ENCODE assay signal across 8 cellular contexts in the genomic region with DNA sequence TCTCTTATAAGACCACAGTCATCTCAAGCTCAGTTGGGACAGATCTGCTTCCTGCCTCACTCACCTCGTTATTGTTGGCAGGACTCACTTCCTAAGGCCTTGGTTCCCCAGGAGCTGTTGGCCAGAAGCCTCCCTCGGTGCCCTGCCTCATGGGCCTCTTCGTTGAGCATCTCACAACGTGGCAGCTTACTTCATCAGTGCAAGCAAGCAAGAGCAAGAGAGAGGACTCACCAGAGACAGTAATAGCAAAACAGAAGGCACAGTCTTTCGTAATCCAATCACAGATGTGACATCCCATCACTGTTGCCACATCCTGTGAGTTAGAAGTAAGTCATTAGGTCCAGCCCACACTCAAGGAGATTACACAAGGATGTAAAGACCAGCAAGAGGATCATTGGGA. TPM values are rescaled to one million over a fixed set of nuclear protein-coding genes. Genes with fewer than 3 reads are reported as not detected.
DNase-seq lines count a peak whose midpoint lies in the region; ATAC-seq and TF ChIP-seq lines count a peak whose summit lies in the region.

No MANE protein-coding gene starts in this region.

- H3K4me3 Mint-ChIP-seq in activated B cell treated with CpG ODN at 0.5 μM for 24 hours, result no peak overlapping the region

- H3K4me1 ChIP-seq in SK-N-SH (ENCODE audit: control insufficient read depth in 1 of 2, insufficient read depth in 2 of 2, low read depth in 1 of 2, low read length in 1 of 2) (peaks cover 32 to 49% of the 10 kb centered on the region in 2 experiments), fibroblast of lung (ENCODE audit: control insufficient read depth, extremely low read depth, insufficient read depth, low read length) (peaks cover 35% of the 10 kb centered on the region), sigmoid colon (peaks cover 0 to 75% (median 47%) of the 10 kb centered on the region in 4 donors)

- H3K79me2 ChIP-seq in SK-N-SH (ENCODE audit: insufficient read depth) (no peaks in the 10 kb centered on the region), fibroblast of lung (ENCODE audit: control insufficient read depth, insufficient read depth, low read length) (no peaks in the 10 kb centered on the region)

- TF ChIP-seq RAD21 in SK-N-SH (IDR thresholded peaks at IDR 0.05; ENCODE audit: low read length), result no peak

- H3K9me3 ChIP-seq in SK-N-SH (no peaks in the 10 kb centered on the region), fibroblast of lung (ENCODE audit: control insufficient read depth, insufficient read depth, low read depth, low read length) (no peaks in the 10 kb centered on the region), sigmoid colon (no peaks in the 10 kb centered on the region)

- H3K27me3 Mint-ChIP-seq in activated B cell treated with CpG ODN at 0.5 μM for 24 hours, result no peaks in the 10 kb centered on the region

- H3K4me2 ChIP-seq in SK-N-SH (peak overlapping the region; percentile 64), fibroblast of lung (ENCODE audit: extremely low read depth, insufficient read depth, low read length) (peak overlapping the region; percentile 67)

- H3K36me3 ChIP-seq in SK-N-SH (replicated peaks in 1 of 2; ENCODE audit: control insufficient read depth in 1 of 2, insufficient read depth in 2 of 2, low read length in 1 of 2) (no peaks in the 10 kb centered on the region), fibroblast of lung (ENCODE audit: control insufficient read depth, insufficient read depth, low read length) (no peaks in the 10 kb centered on the region), sigmoid colon (no peaks in the 10 kb centered on the region)

- peak overlapping the region; percentile 78 to 99 for H3K27ac ChIP-seq in SK-N-SH (ENCODE audit: low read depth in 2 of 2, low read length in 1 of 2)
- H3K27ac ChIP-seq in fibroblast of lung (ENCODE audit: insufficient read depth, low read length), result peak overlapping the region; percentile 90
- H3K27ac ChIP-seq in sigmoid colon, result peak overlapping the region; percentile 44 to 98 (median 66)

- DNase-seq in SK-N-SH, result no peak
- no peak for DNase-seq in activated B cell treated with CpG ODN at 0.5 μM for 24 hours
- DNase-seq in fibroblast of lung (ENCODE audit: low read depth in 2 of 2), result peak; percentile 92 to 96
- DNase-seq in sigmoid colon, result peak; percentile 75
- no peak for DNase-seq in NCI-H1092 (lab: John Stamatoyannopoulos, UW)

- no peak for ATAC-seq in SK-N-SH treated with all-trans-retinoic acid at 6 μM for 48 hours
- ATAC-seq in activated B cell treated with CpG ODN at 0.5 μM for 24 hours (ENCODE audit: low read depth), result no peak
- no peak for ATAC-seq in HG03025 (IDR thresholded peaks at IDR 0.05; ENCODE audit: low FRiP score, unreplicated experiment)
- no peak for ATAC-seq in GM21447 (IDR thresholded peaks at IDR 0.05; ENCODE audit: unreplicated experiment)

- H3K36me3 Mint-ChIP-seq in activated B cell treated with CpG ODN at 0.5 μM for 24 hours (ENCODE audit: low read depth), result peaks cover 4% of the 10 kb centered on the region

- peaks cover 55% of the 10 kb centered on the region for H3K4me1 Mint-ChIP-seq in activated B cell treated with CpG ODN at 0.5 μM for 24 hours

- H3K27me3 ChIP-seq in SK-N-SH (ENCODE audit: insufficient read depth) (no peaks in the 10 kb centered on the region), fibroblast of lung (ENCODE audit: control insufficient read depth, insufficient read depth, low read length) (no peaks in the 10 kb centered on the region), sigmoid colon (no peaks in the 10 kb centered on the region)

- CTCF ChIA-PET in SK-N-SH (lab: Yijun Ruan, JAX), result interaction anchor here (1.1 to 4.6 kb wide), 6 partner anchors 9 to 290 kb away, joined by 3 to 41 read pairs (median 12); no protein-coding TSS in a partner anchor
- CTCF ChIA-PET in activated B cell treated with CpG ODN at 0.5 μM for 24 hours (lab: Charles Lee), result interaction anchor here (1.0 to 3.1 kb wide), 2 partner anchors 27 to 168 kb away, joined by 3 to 14 read pairs; partner anchors contain the start of gene RIOX1

- no peaks in the 10 kb centered on the region for H3K9me2 ChIP-seq in SK-N-SH

- H3K9me3 Mint-ChIP-seq in activated B cell treated with CpG ODN at 0.5 μM for 24 hours, result no peaks in the 10 kb centered on the region

- no peaks in the 10 kb centered on the region for H4K20me1 ChIP-seq in SK-N-SH (ENCODE audit: insufficient read depth)
- H4K20me1 ChIP-seq in fibroblast of lung (ENCODE audit: control insufficient read depth, extremely low read depth, insufficient read depth, low read length), result no peaks in the 10 kb centered on the region

- peak overlapping the region; percentile 52 for H2AFZ ChIP-seq in SK-N-SH (ENCODE audit: low read depth)
- H2AFZ ChIP-seq in fibroblast of lung (ENCODE audit: low read length), result peak overlapping the region; percentile 56

- WGBS in SK-N-SH (ENCODE audit: low lambda C conversion rate), result 28% methylated on average over 2 of the region's 5 CpGs
- WGBS in sigmoid colon, 2 donors, result 34 to 53% methylated on average over 5 of the region's 5 CpGs

- TF ChIP-seq POLR2A in sigmoid colon (IDR thresholded peaks at IDR 0.05), result no peak

- H3K27ac Mint-ChIP-seq in activated B cell treated with CpG ODN at 0.5 μM for 24 hours, result peak overlapping the region; percentile 59

- TF ChIP-seq EP300 in SK-N-SH (IDR thresholded peaks at IDR 0.05; ENCODE audit: borderline replicate concordance in 1 of 2, low read depth in 1 of 2, low read length in 1 of 2) (no peak), sigmoid colon (IDR thresholded peaks at IDR 0.05) (no peak)

- POLR2A ChIA-PET in SK-N-SH (lab: Yijun Ruan, JAX) (interaction anchor here (0.6 to 2.3 kb wide), 4 partner anchors 14 to 467 kb away, joined by 4 to 11 read pairs (median 5); no protein-coding TSS in a partner anchor), activated B cell treated with CpG ODN at 0.5 μM for 24 hours (lab: Charles Lee) (interaction anchor here (1.5 to 3.0 kb wide), 3 partner anchors 8 to 27 kb away, joined by 6 to 16 read pairs (median 6); partner anchors contain the start of gene RIOX1)

- intact Hi-C loops in activated B cell treated with CpG ODN at 0.5 μM for 24 hours (cut with micrococcal nuclease), result no loop called here
- intact Hi-C loops in sigmoid colon (cut with DNase I), result no loop called here

- no peak for TF ChIP-seq CTCF in SK-N-SH (IDR thresholded peaks at IDR 0.05)
- no peak for TF ChIP-seq CTCF in activated B cell treated with CpG ODN at 0.5 μM for 24 hours (IDR thresholded peaks at IDR 0.05)
- no peak for TF ChIP-seq CTCF in fibroblast of lung (conservative IDR thresholded peaks at IDR 0.05 in 1 of 2, IDR thresholded peaks at IDR 0.05 in 1 of 2; ENCODE audit: low read depth in 1 of 2, low read length in 2 of 2)
- no peak for TF ChIP-seq CTCF in sigmoid colon (IDR thresholded peaks at IDR 0.05)

- H3K4me3 ChIP-seq in SK-N-SH (ENCODE audit: low read depth in 2 of 2, low read length in 1 of 2) (peak overlapping the region in 1 of 2 experiments; percentile 41; a peak in 2 of 4 replicates), fibroblast of lung (replicated peaks in 1 of 4; ENCODE audit: control extremely low read depth in 1 of 4, insufficient read depth in 1 of 4, low read depth in 3 of 4, low read length in 4 of 4) (peak overlapping the region in 3 of 4 experiments; percentile 20 to 56 (median 31)), sigmoid colon (no peak overlapping the region)

- no peak overlapping the region for H3K9ac ChIP-seq in SK-N-SH
- peak overlapping the region; percentile 34 for H3K9ac ChIP-seq in fibroblast of lung (ENCODE audit: insufficient read depth, low read length)

- peaks cover 35% of the 10 kb centered on the region for H3F3A ChIP-seq in SK-N-SH (replicated peaks; ENCODE audit: insufficient read depth)

TF ChIP-seq in SK-N-SH, 30 proteins besides CTCF, POLR2A, EP300 and RAD21 (continues in another document):
- TF ChIP-seq YY1 (IDR thresholded peaks at IDR 0.05; ENCODE audit: low read depth), result no peak
- TF ChIP-seq SMC3 (IDR thresholded peaks at IDR 0.05; ENCODE audit: low read depth, low read length), result no peak
- TF ChIP-seq CHD2 (IDR thresholded peaks at IDR 0.05; ENCODE audit: low read length, partially characterized antibody), result no peak

TF ChIP-seq in SK-N-SH treated with all-trans-retinoic acid at 6 μM for 48 hours, 23 proteins besides CTCF, POLR2A, EP300 and RAD21 (continues in another document):
- no peak for TF ChIP-seq OSR1 (CRISPR knock-in tag; IDR thresholded peaks at IDR 0.05)
- TF ChIP-seq, protein P1, sequence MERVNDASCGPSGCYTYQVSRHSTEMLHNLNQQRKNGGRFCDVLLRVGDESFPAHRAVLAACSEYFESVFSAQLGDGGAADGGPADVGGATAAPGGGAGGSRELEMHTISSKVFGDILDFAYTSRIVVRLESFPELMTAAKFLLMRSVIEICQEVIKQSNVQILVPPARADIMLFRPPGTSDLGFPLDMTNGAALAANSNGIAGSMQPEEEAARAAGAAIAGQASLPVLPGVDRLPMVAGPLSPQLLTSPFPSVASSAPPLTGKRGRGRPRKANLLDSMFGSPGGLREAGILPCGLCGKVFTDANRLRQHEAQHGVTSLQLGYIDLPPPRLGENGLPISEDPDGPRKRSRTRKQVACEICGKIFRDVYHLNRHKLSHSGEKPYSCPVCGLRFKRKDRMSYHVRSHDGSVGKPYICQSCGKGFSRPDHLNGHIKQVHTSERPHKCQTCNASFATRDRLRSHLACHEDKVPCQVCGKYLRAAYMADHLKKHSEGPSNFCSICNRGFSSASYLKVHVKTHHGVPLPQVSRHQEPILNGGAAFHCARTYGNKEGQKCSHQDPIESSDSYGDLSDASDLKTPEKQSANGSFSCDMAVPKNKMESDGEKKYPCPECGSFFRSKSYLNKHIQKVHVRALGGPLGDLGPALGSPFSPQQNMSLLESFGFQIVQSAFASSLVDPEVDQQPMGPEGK (CRISPR knock-in tag; IDR thresholded peaks at IDR 0.05; ENCODE audit: borderline replicate concordance), result no peak

RNA-seq across cellular contexts. Expression of gene NUMB, which starts 5.1 kb away (rescaled TPM):
- polyA plus RNA-seq in SK-N-SH (2012; rRNA removed) (58.4 and 70.8 TPM in 2 replicates), fibroblast of lung (107 and 151 TPM in 2 replicates), sigmoid colon (10 to 100 TPM; 42.5 to 53.4 (median 45.6) TPM)
- 45.8 and 48.6 TPM in 2 replicates for polyA plus RNA-seq in SK-N-SH (2012; cell fraction: cytosol; rRNA removed)
- 114 and 116 TPM in 2 replicates for polyA plus RNA-seq in SK-N-SH (2012; cell fraction: nucleus; rRNA removed)
- total RNA-seq in activated B cell treated with CpG ODN at 0.5 μM for 24 hours (69.5 and 71.4 TPM in 2 replicates), fibroblast of lung (21.3 and 36.0 TPM in 2 replicates), sigmoid colon (10 to 100 TPM; 37.6 to 80.3 (median 55.7) TPM)
- polyA plus RNA-seq in fibroblast of lung (2012), result 42.1 and 67.8 TPM in 2 replicates
- polyA minus RNA-seq in fibroblast of lung (ENCODE audit: low replicate concordance), result 210 and 265 TPM in 2 replicates

RNA-seq across cellular contexts. Expression of gene RIOX1, which starts 27.3 kb away (rescaled TPM):
- 10.2 and 11.2 TPM in 2 replicates for polyA plus RNA-seq in SK-N-SH (2012; rRNA removed)
- polyA plus RNA-seq in SK-N-SH (2012; cell fraction: cytosol; rRNA removed), result 6.2 and 9.4 TPM in 2 replicates
- 7.0 and 7.6 TPM in 2 replicates for polyA plus RNA-seq in SK-N-SH (2012; cell fraction: nucleus; rRNA removed)
- total RNA-seq in activated B cell treated with CpG ODN at 0.5 μM for 24 hours, result 21.6 and 21.7 TPM in 2 replicates
- 12.4 and 15.2 TPM in 2 replicates for total RNA-seq in fibroblast of lung
- 5.6 and 8.2 TPM in 2 replicates for polyA plus RNA-seq in fibroblast of lung
- polyA plus RNA-seq in fibroblast of lung (2012), result 6.9 and 11.1 TPM in 2 replicates
- polyA minus RNA-seq in fibroblast of lung (ENCODE audit: low replicate concordance), result 6.6 and 9.4 TPM in 2 replicates
- 10 to 100 TPM in 2 of 4 donors, 1 to 10 TPM in 2; 8.9 to 15.8 (median 11.6) TPM for total RNA-seq in sigmoid colon
- 1 to 10 TPM; 3.0 to 8.2 (median 4.4) TPM for polyA plus RNA-seq in sigmoid colon

Comparison
In these comparisons a context has a peak if more than half of its experiments do, and no peak if none do; other contexts are left out.
1. DNase-seq: peak in fibroblast of lung (2 of 2) and sigmoid colon (single experiment); none in SK-N-SH (single experiment), activated B cell treated with CpG ODN at 0.5 μM for 24 hours (single experiment) and NCI-H1092 (single experiment).
2. H3K4me3 ChIP-seq: peak in fibroblast of lung (3 of 4); none in sigmoid colon (0 of 4).
3. Peak in every context shown above with its lines, with median percentiles within 50 percentile points of each other: H3K27ac ChIP-seq.